Comparison of ENCODE assay signal across 1 cellular context in genomic region chr2:99085400-99085799, GRCh38.
A peak's percentile ranks its signal among the peaks of the same experiment; 100 is the strongest.
TF ChIP-seq lines count a peak whose summit lies in the region.

No MANE protein-coding gene starts in this region.

TF ChIP-seq in K562, 482 proteins besides CTCF, POLR2A, EP300 and RAD21:
- TF ChIP-seq CHD7 (IDR thresholded peaks at IDR 0.05; ENCODE audit: low read depth, low read length) (no peak), ZNF384 (IDR thresholded peaks at IDR 0.05; ENCODE audit: low read depth, low read length) (peak; percentile 90)
TF ChIP-seq in K562: peak in this region for 1.
